Comparison of ENCODE assay signal across 11 cellular contexts in genomic region chr9:34744295-34745221, GRCh38. TPM values are rescaled to one million over a fixed set of nuclear protein-coding genes. Genes with fewer than 3 reads are reported as not detected.
DNase-seq lines count a peak whose midpoint lies in the region; ATAC-seq and TF ChIP-seq lines count a peak whose summit lies in the region.
"Had no signal": no experiment of that assay in that cellular context is flagged by ENCODE, and none has a peak within 500 bp of the region (broad histone marks: within the 10 kb centered on the region; RNA-seq: fewer than 3 reads in every experiment).

No MANE protein-coding gene starts in this region.

- no peak for ATAC-seq in HG02759 (IDR thresholded peaks at IDR 0.05; ENCODE audit: unreplicated experiment)

- CTCF ChIA-PET in PC-9 (lab: Charles Lee) = no interaction called here

- BruUV-seq in PC-9 (replicated peaks; lab: Mats Ljungman, UMichigan) = no TSS peak

- H3K4me2 ChIP-seq in PC-9 = peak overlapping the region; percentile 49
- H3K4me2 ChIP-seq: smooth muscle cell had no signal

- DNase-seq in DMS 273 (lab: John Stamatoyannopoulos, UW; ENCODE audit: unreplicated experiment) (peak; percentile 21), DMS 273 treated with DMSO at 0.1 percent for 48 hours (lab: John Stamatoyannopoulos, UW) (no peak), PC-9 (peak; percentile 42 to 81), fibroblast of villous mesenchyme (ENCODE audit: low read depth) (peak; percentile 56), skeletal muscle cell (ENCODE audit: low read depth) (peak; percentile 43), LoVo (ENCODE audit: low spot score) (no peak), T-helper 9 cell (no peak)
- DNase-seq: activated CD4-positive, alpha-beta memory T cell treated with anti-CD3 and anti-CD28 coated beads, Interleukin-2, amount 10 ng/mL, durations not matched to agents 7 days and 5 days had no signal

- no peak overlapping the region for H3K4me3 ChIP-seq in PC-9
- no peak overlapping the region for H3K4me3 ChIP-seq in fibroblast of villous mesenchyme (ENCODE audit: low read depth, low read length)
- H3K4me3 ChIP-seq in skeletal muscle cell (ENCODE audit: low read depth, low read length) = no peak overlapping the region
- H3K4me3 ChIP-seq: smooth muscle cell had no signal

- peaks cover 35% of the 10 kb centered on the region for H3K4me1 ChIP-seq in PC-9 (replicated peaks; ENCODE audit: insufficient read depth)

- H4K20me1 ChIP-seq in PC-9 (ENCODE audit: insufficient read depth) = no peaks in the 10 kb centered on the region

- intact Hi-C loops in PC-9 (cut with micrococcal nuclease; ENCODE audit: unreplicated experiment) = no loop called here

- H3K36me3 ChIP-seq in PC-9 (ENCODE audit: low read depth) = no peaks in the 10 kb centered on the region

- no peak for TF ChIP-seq CTCF in PC-9 (conservative IDR thresholded peaks at IDR 0.05)
- no peak for TF ChIP-seq CTCF in fibroblast of villous mesenchyme (IDR thresholded peaks at IDR 0.05; ENCODE audit: insufficient read depth, low read depth, low read length)

- H3K9me2 ChIP-seq in PC-9 (ENCODE audit: insufficient read depth) = no peaks in the 10 kb centered on the region

- H2AFZ ChIP-seq in PC-9 = no peak overlapping the region

- no peaks in the 10 kb centered on the region for H3K9me3 ChIP-seq in PC-9 (ENCODE audit: insufficient read depth, low read depth)

- peaks cover 23% of the 10 kb centered on the region; the same call in 1 of the 2 replicates for H3F3A ChIP-seq in PC-9 (ENCODE audit: insufficient read depth, low read depth)

- no peaks in the 10 kb centered on the region for H3K79me2 ChIP-seq in PC-9 (ENCODE audit: low read depth)

- no peaks in the 10 kb centered on the region for H3K27me3 ChIP-seq in PC-9 (ENCODE audit: insufficient read depth, low read depth)

- POLR2A ChIA-PET in PC-9 (lab: Charles Lee; ENCODE audit: unreplicated experiment) = interaction anchor here (0.6 to 1.0 kb wide), 2 partner anchors 371 to 1920 kb away, joined by 5 to 7 read pairs; partner anchors contain the start of gene ATOSB

- H3K27ac ChIP-seq in PC-9 = peak overlapping the region; percentile 59
- H3K27ac ChIP-seq: 22Rv1 had no signal

RNA-seq across cellular contexts. Expression of gene CCL21, which starts 34.6 kb away (rescaled TPM):
- not detected in 2 replicates for total RNA-seq in PC-9 (2021)
- total RNA-seq in fibroblast of villous mesenchyme = not detected in 2 replicates
- total RNA-seq: activated CD4-positive, alpha-beta memory T cell treated with anti-CD3 and anti-CD28 coated beads, Interleukin-2, amount 10 ng/mL, durations not matched to agents 7 days and 5 days; smooth muscle cell had no signal

RNA-seq across cellular contexts. Expression of gene CCL19, which starts 53.5 kb away (rescaled TPM):
- total RNA-seq in PC-9 (2021) (not detected in 2 replicates), fibroblast of villous mesenchyme (not detected in 2 replicates)
- total RNA-seq: activated CD4-positive, alpha-beta memory T cell treated with anti-CD3 and anti-CD28 coated beads, Interleukin-2, amount 10 ng/mL, durations not matched to agents 7 days and 5 days; smooth muscle cell had no signal

Comparison
In these comparisons a context has a peak if more than half of its experiments do, and no peak if none do; other contexts are left out.
1. DNase-seq: peak in DMS 273 (single experiment), PC-9 (2 of 2), fibroblast of villous mesenchyme (single experiment) and skeletal muscle cell (single experiment); none in DMS 273 treated with DMSO at 0.1 percent for 48 hours (single experiment), LoVo (single experiment) and T-helper 9 cell (single experiment).